In genomic region chr10:92125169-92125543, GRCh38 we compare ENCODE assay signal across 13 cellular contexts.
DNase-seq lines count a peak whose midpoint lies in the region; ATAC-seq, FAIRE-seq and TF ChIP-seq lines count a peak whose summit lies in the region.
"Had no signal": no experiment of that assay in that cellular context is flagged by ENCODE, and none has a peak within 500 bp of the region (broad histone marks: within the 10 kb centered on the region; RNA-seq: fewer than 3 reads in every experiment).

No MANE protein-coding gene starts in this region.

- POLR2A ChIA-PET in HepG2 (lab: Yijun Ruan, JAX), result interaction anchor here (0.7 to 1.6 kb wide), 7 partner anchors 10 to 448 kb away, joined by 3 to 5 read pairs (median 3); no protein-coding TSS in a partner anchor

- in situ Hi-C loops in HepG2 (cut with HindIII; ENCODE audit: extremely low pct_ligation_motif_present, low pct_unique_long_range_greater_than_20kb), result no loop called here

- H3K4me3 ChIP-seq in HepG2 (replicated peaks in 1 of 3; ENCODE audit: insufficient read depth in 1 of 3, low read depth in 2 of 3, low read length in 3 of 3), result no peak overlapping the region
- no peak overlapping the region for H3K4me3 ChIP-seq in thyroid gland (replicated peaks in 1 of 3)

- intact Hi-C loops in HepG2 (cut with micrococcal nuclease; ENCODE audit: unreplicated experiment) (no loop called here), thyroid gland (cut with DNase I) (no loop called here)

- H3K27ac ChIP-seq in epithelial cell of prostate (peak overlapping the region; percentile 42), HepG2 (ENCODE audit: extremely low read length, insufficient read depth, low read length) (peak overlapping the region; percentile 92), thyroid gland (peak overlapping the region; percentile 94 to 98 (median 94))

- FAIRE-seq in HepG2 (lab: Jason Lieb, UNC), result no peak
- FAIRE-seq: keratinocyte had no signal

- no peaks in the 10 kb centered on the region for H4K20me1 ChIP-seq in HepG2 (ENCODE audit: insufficient read depth, low read length)

- TF ChIP-seq POLR2A in HepG2 (IDR thresholded peaks at IDR 0.05; ENCODE audit: insufficient read depth in 1 of 2, low read depth in 2 of 2, low read length in 2 of 2) (no peak), thyroid gland (IDR thresholded peaks at IDR 0.05) (no peak)

- peaks cover 74% of the 10 kb centered on the region for H3K4me1 ChIP-seq in HepG2 (ENCODE audit: insufficient read depth, low read length)
- H3K4me1 ChIP-seq in thyroid gland, result peaks cover 59 to 66% of the 10 kb centered on the region in 2 donors

- no peaks in the 10 kb centered on the region for H3K36me3 ChIP-seq in HepG2 (replicated peaks in 1 of 2; ENCODE audit: control insufficient read depth in 1 of 2, insufficient read depth in 2 of 2, low read length in 2 of 2)
- H3K36me3 ChIP-seq in thyroid gland, result no peaks in the 10 kb centered on the region

- no peaks in the 10 kb centered on the region for H3K9me3 ChIP-seq in HepG2 (ENCODE audit: low read length)
- H3K9me3 ChIP-seq in thyroid gland, result no peaks in the 10 kb centered on the region

- TF ChIP-seq EP300 in HepG2 (IDR thresholded peaks at IDR 0.05; ENCODE audit: low read depth in 2 of 2, low read length in 2 of 2), result no peak
- TF ChIP-seq EP300 in HepG2 (CRISPR knock-in tag; IDR thresholded peaks at IDR 0.05; ENCODE audit: borderline replicate concordance), result no peak

- no peak for TF ChIP-seq RAD21 in HepG2 (CRISPR knock-in tag; IDR thresholded peaks at IDR 0.05)

- peak; percentile 21 for ATAC-seq in HepG2
- ATAC-seq in HG02884 (IDR thresholded peaks at IDR 0.05; ENCODE audit: unreplicated experiment), result no peak
- ATAC-seq in HG03175 (IDR thresholded peaks at IDR 0.05; ENCODE audit: unreplicated experiment), result no peak
- ATAC-seq: activated CD4-positive, alpha-beta T cell treated with anti-CD3 and anti-CD28 coated beads for 36 hours; T-cell had no signal

- no TSS peak for BruUV-seq in HepG2 (replicated peaks; lab: Mats Ljungman, UMichigan)

- H3K27me3 ChIP-seq in HepG2 (ENCODE audit: control insufficient read depth in 1 of 2, insufficient read depth in 2 of 2, low read length in 2 of 2) (no peaks in the 10 kb centered on the region), thyroid gland (no peaks in the 10 kb centered on the region)

- peak; percentile 15 to 69 for DNase-seq in NCI-H524 (lab: John Stamatoyannopoulos, UW)
- no peak for DNase-seq in epithelial cell of prostate (ENCODE audit: low read depth, low spot score)
- DNase-seq in HepG2 (ENCODE audit: low spot score), result no peak
- DNase-seq in thyroid gland, result no peak
- DNase-seq in SIG-M5 treated with dmso at 0.1 percent for 504 hours (lab: John Stamatoyannopoulos, UW; ENCODE audit: unreplicated experiment), result no peak
- DNase-seq: activated CD4-positive, alpha-beta T cell treated with anti-CD3 and anti-CD28 coated beads for 36 hours; NCI-H1048; NCI-H748 treated with DMSO at 0.1 percent for 48 hours; stimulated activated naive CD4-positive, alpha-beta T cell; T-cell had no signal

- CTCF ChIA-PET in HepG2 (lab: Yijun Ruan, JAX; ENCODE audit: low intra/inter-chr PET ratio, low total read pairs), result no interaction called here

- no peak overlapping the region for H2AFZ ChIP-seq in HepG2 (ENCODE audit: low read length)

- TF ChIP-seq CTCF in HepG2 (CRISPR knock-in tag; IDR thresholded peaks at IDR 0.05) (no peak), thyroid gland (IDR thresholded peaks at IDR 0.05) (no peak)

- peak overlapping the region; percentile 77 for H3K4me2 ChIP-seq in HepG2 (ENCODE audit: low read depth, low read length)

- H3K79me2 ChIP-seq in HepG2 (ENCODE audit: insufficient read depth, low read length), result no peaks in the 10 kb centered on the region

- H3K9ac ChIP-seq in HepG2 (ENCODE audit: insufficient read depth, low read depth, low read length), result 0 out of 2 replicates have a peak overlapping the region, but pooled peaks have one; percentile 21

TF ChIP-seq in HepG2, 621 proteins besides CTCF, POLR2A, EP300 and RAD21 (continues in another document):
- TF ChIP-seq ELK4 (CRISPR knock-in tag; IDR thresholded peaks at IDR 0.05; ENCODE audit: borderline replicate concordance), result no peak
- TF ChIP-seq NR3C1 (CRISPR knock-in tag; IDR thresholded peaks at IDR 0.05), result no peak
- TF ChIP-seq STAG1 (CRISPR knock-in tag; IDR thresholded peaks at IDR 0.05), result no peak
- no peak for TF ChIP-seq ZNF124 (CRISPR knock-in tag; IDR thresholded peaks at IDR 0.05)
- TF ChIP-seq ATF5 (CRISPR knock-in tag; IDR thresholded peaks at IDR 0.05; ENCODE audit: low read depth), result no peak
- no peak for TF ChIP-seq ZNF44 (CRISPR knock-in tag; IDR thresholded peaks at IDR 0.05)
- no peak for TF ChIP-seq ZNF343 (CRISPR knock-in tag; IDR thresholded peaks at IDR 0.05)
- TF ChIP-seq THAP11 (CRISPR knock-in tag; IDR thresholded peaks at IDR 0.05), result no peak
- TF ChIP-seq NR0B2 (CRISPR knock-in tag; IDR thresholded peaks at IDR 0.05), result no peak
- TF ChIP-seq ZNF597 (CRISPR knock-in tag; IDR thresholded peaks at IDR 0.05), result no peak
- TF ChIP-seq SETDB1 (CRISPR knock-in tag; IDR thresholded peaks at IDR 0.05; ENCODE audit: borderline replicate concordance), result no peak
- no peak for TF ChIP-seq NKX3-1 (CRISPR knock-in tag; IDR thresholded peaks at IDR 0.05)
- TF ChIP-seq HNRNPK (IDR thresholded peaks at IDR 0.05; ENCODE audit: low read depth, low read length, poor library complexity, severe bottlenecking), result no peak
- no peak for TF ChIP-seq ZNF460 (CRISPR knock-in tag; IDR thresholded peaks at IDR 0.05; ENCODE audit: borderline replicate concordance)
- TF ChIP-seq ZMYM4 (CRISPR knock-in tag; IDR thresholded peaks at IDR 0.05), result peak; percentile 1; the same call in 1 of the 2 replicates
- TF ChIP-seq HIC2 (CRISPR knock-in tag; IDR thresholded peaks at IDR 0.05; ENCODE audit: low read depth), result no peak
- TF ChIP-seq ADNP (CRISPR knock-in tag; IDR thresholded peaks at IDR 0.05), result no peak
- no peak for TF ChIP-seq NFRKB (IDR thresholded peaks at IDR 0.05)
- no peak for TF ChIP-seq MXD3 (CRISPR knock-in tag; IDR thresholded peaks at IDR 0.05)
- no peak for TF ChIP-seq NRL (CRISPR knock-in tag; IDR thresholded peaks at IDR 0.05; ENCODE audit: borderline replicate concordance)
- TF ChIP-seq YEATS4 (CRISPR knock-in tag; IDR thresholded peaks at IDR 0.05; ENCODE audit: borderline replicate concordance), result 0 out of 2 replicates have a peak, but pooled peaks have one; percentile 28

Comparison
In these comparisons a context has a peak if more than half of its experiments do, and no peak if none do; other contexts are left out.
1. DNase-seq: peak in NCI-H524 (2 of 2); none in epithelial cell of prostate (single experiment), HepG2 (single experiment), thyroid gland (0 of 2) and SIG-M5 treated with dmso at 0.1 percent for 504 hours (single experiment).
2. H3K27ac ChIP-seq: peak in every context shown above with its lines; median percentile 94 in thyroid gland; 92 in HepG2; 42 in epithelial cell of prostate.